Comparison of ENCODE assay signal across 8 cellular contexts in genomic region chr3:66472313-66473134, GRCh38. TPM values are rescaled to one million over a fixed set of nuclear protein-coding genes. Genes with fewer than 3 reads are reported as not detected.
DNase-seq lines count a peak whose midpoint lies in the region; ATAC-seq and TF ChIP-seq lines count a peak whose summit lies in the region.

No MANE protein-coding gene starts in this region.

- H3K4me2 ChIP-seq in GM23338, result no peak overlapping the region

- no peaks in the 10 kb centered on the region for H3K9me2 ChIP-seq in GM23338 (ENCODE audit: insufficient read depth)

- peak; percentile 61 for DNase-seq in GM13977 (ENCODE audit: low spot score)
- DNase-seq in GM23338 (ENCODE audit: low spot score), result no peak
- DNase-seq in LoVo (ENCODE audit: low spot score), result peak; percentile 24
- DNase-seq in activated naive CD8-positive, alpha-beta T cell treated with anti-CD3 and anti-CD28 coated beads for 36 hours, result peak; percentile 28
- no peak for DNase-seq in memory B cell (ENCODE audit: low spot score in 2 of 2)
- DNase-seq in epidermal melanocyte (ENCODE audit: insufficient read length, low spot score), result no peak
- DNase-seq in COR-L47 (lab: John Stamatoyannopoulos, UW), result no peak
- DNase-seq in effector CD8-positive, alpha-beta T cell (lab: John Stamatoyannopoulos, UW), result no peak

- no peak overlapping the region for H3K4me3 ChIP-seq in GM23338

- no peak for TF ChIP-seq CTCF in GM13977 (IDR thresholded peaks at IDR 0.05; ENCODE audit: extremely low read depth, insufficient read depth, missing control alignments)
- no peak for TF ChIP-seq CTCF in GM23338 (conservative IDR thresholded peaks at IDR 0.05; ENCODE audit: low read depth in 2 of 2)

- peaks cover 72% of the 10 kb centered on the region for H4K20me1 ChIP-seq in GM23338 (replicated peaks; ENCODE audit: insufficient read depth)

- in situ Hi-C loops in GM13977 (cut with MboI; ENCODE audit: low pct_unique_long_range_greater_than_20kb, low sequenced_read_pairs, unreplicated experiment), result no loop called here

- no peaks in the 10 kb centered on the region for H3K36me3 ChIP-seq in GM23338 (ENCODE audit: insufficient read depth)

- no peak overlapping the region for H3K27ac ChIP-seq in GM23338 (ENCODE audit: low read depth)

- no peak for ATAC-seq in GM23338
- ATAC-seq in memory B cell (ENCODE audit: low read depth), result peak; percentile 76

- no peaks in the 10 kb centered on the region for H3F3A ChIP-seq in GM23338 (replicated peaks; ENCODE audit: low read depth)

- H3K9me3 Mint-ChIP-seq in GM23338, result no peaks in the 10 kb centered on the region
- no peaks in the 10 kb centered on the region for H3K9me3 Mint-ChIP-seq in activated naive CD8-positive, alpha-beta T cell treated with anti-CD3 and anti-CD28 coated beads for 36 hours
- no peaks in the 10 kb centered on the region for H3K9me3 Mint-ChIP-seq in memory B cell

- H3K27me3 ChIP-seq in GM23338 (ENCODE audit: insufficient read depth), result no peaks in the 10 kb centered on the region

- H3K36me3 Mint-ChIP-seq in GM23338 (ENCODE audit: low read depth), result peaks cover 6% of the 10 kb centered on the region; the same call in 2 of the 3 replicates
- H3K36me3 Mint-ChIP-seq in activated naive CD8-positive, alpha-beta T cell treated with anti-CD3 and anti-CD28 coated beads for 36 hours, result peaks cover 9% of the 10 kb centered on the region
- H3K36me3 Mint-ChIP-seq in memory B cell, result no peaks in the 10 kb centered on the region

- peaks cover 100% of the 10 kb centered on the region for H3K79me2 ChIP-seq in GM23338 (replicated peaks; ENCODE audit: insufficient read depth)

- H3K4me3 Mint-ChIP-seq in GM23338 (no peak overlapping the region; the same call in 2 of the 3 replicates), memory B cell (peak overlapping the region; percentile 2)
- H3K4me3 Mint-ChIP-seq in activated naive CD8-positive, alpha-beta T cell treated with anti-CD3 and anti-CD28 coated beads for 36 hours, result peak overlapping the region; percentile 23

- H3K4me1 ChIP-seq in GM23338 (ENCODE audit: insufficient read depth), result peaks cover 93% of the 10 kb centered on the region

- H3K27me3 Mint-ChIP-seq in GM23338 (ENCODE audit: insufficient read depth, low read depth, poor library complexity), result peaks cover 6% of the 10 kb centered on the region
- peaks cover 1% of the 10 kb centered on the region for H3K27me3 Mint-ChIP-seq in activated naive CD8-positive, alpha-beta T cell treated with anti-CD3 and anti-CD28 coated beads for 36 hours
- H3K27me3 Mint-ChIP-seq in memory B cell, result peaks cover 5% of the 10 kb centered on the region

- peaks cover 62% of the 10 kb centered on the region for H3K4me1 Mint-ChIP-seq in GM23338
- peaks cover 57% of the 10 kb centered on the region for H3K4me1 Mint-ChIP-seq in activated naive CD8-positive, alpha-beta T cell treated with anti-CD3 and anti-CD28 coated beads for 36 hours
- peaks cover 15% of the 10 kb centered on the region for H3K4me1 Mint-ChIP-seq in memory B cell

- H3K27ac Mint-ChIP-seq in GM23338 (0 out of 2 replicates have a peak overlapping the region, but pooled peaks have one; percentile 0), memory B cell (no peak overlapping the region)
- H3K27ac Mint-ChIP-seq in activated naive CD8-positive, alpha-beta T cell treated with anti-CD3 and anti-CD28 coated beads for 36 hours, result peak overlapping the region; percentile 82

- no peak overlapping the region for H2AFZ ChIP-seq in GM23338

TF ChIP-seq in GM23338, 12 proteins besides CTCF, POLR2A, EP300 and RAD21:
- TF ChIP-seq ETS1 (IDR thresholded peaks at IDR 0.05), result no peak

RNA-seq across cellular contexts. Expression of gene LRIG1, which starts 28.3 kb away (rescaled TPM):
- total RNA-seq in GM23338 (2014; rRNA removed; shearing (Covaris generic)), result 116 and 134 TPM in 2 replicates
- polyA plus RNA-seq in GM23338 (2016; fragmentation: Nextera tagmentation; extraction: Ambion mirVana), result 39.9 and 40.0 TPM in 2 replicates
- total RNA-seq in activated naive CD8-positive, alpha-beta T cell treated with anti-CD3 and anti-CD28 coated beads for 36 hours, result 1 to 10 TPM; 8.2 to 8.5 TPM

Comparison
In these comparisons a context has a peak if more than half of its experiments do, and no peak if none do; other contexts are left out.
1. DNase-seq: peak in GM13977 (single experiment), LoVo (single experiment) and activated naive CD8-positive, alpha-beta T cell treated with anti-CD3 and anti-CD28 coated beads for 36 hours (single experiment); none in GM23338 (single experiment), memory B cell (0 of 2), epidermal melanocyte (single experiment), COR-L47 (single experiment) and effector CD8-positive, alpha-beta T cell (single experiment).
2. RNA of gene LRIG1, which starts 28.3 kb away (total RNA-seq): 116 to 134 TPM in GM23338; 8.2 to 8.5 TPM in activated naive CD8-positive, alpha-beta T cell treated with anti-CD3 and anti-CD28 coated beads for 36 hours; every median in the first group is over 10 times any median in the second.